In genomic region chr2:95026471-95027368, GRCh38 we compare ENCODE assay signal across 9 cellular contexts. TPM values are rescaled to one million over a fixed set of nuclear protein-coding genes. Genes with fewer than 3 reads are reported as not detected.
A peak's percentile ranks its signal among the peaks of the same experiment; 100 is the strongest.
DNase-seq lines count a peak whose midpoint lies in the region; ATAC-seq and TF ChIP-seq lines count a peak whose summit lies in the region.
"Had no signal": no experiment of that assay in that cellular context is flagged by ENCODE, and none has a peak within 500 bp of the region (broad histone marks: within the 10 kb centered on the region; RNA-seq: fewer than 3 reads in every experiment).

No MANE protein-coding gene starts in this region.

- WGBS in hepatocyte (ENCODE audit: low lambda C conversion rate, missing lambda C conversion rate) = 57% methylated on average over 33 of the region's 47 CpGs

- ATAC-seq in GM21423 (IDR thresholded peaks at IDR 0.05; ENCODE audit: unreplicated experiment) (no peak), GM21723 (IDR thresholded peaks at IDR 0.05; ENCODE audit: unreplicated experiment) (no peak), GM18858 (IDR thresholded peaks at IDR 0.05; ENCODE audit: unreplicated experiment) (no peak)
- ATAC-seq: HCT116 had no signal

- H3K9me2 ChIP-seq in hepatocyte (replicated peaks; ENCODE audit: insufficient read depth) = no peaks in the 10 kb centered on the region

- H3K4me3 ChIP-seq in Jurkat, Clone E6-1 (ENCODE audit: low read length) = peak overlapping the region; percentile 77
- H3K4me3 ChIP-seq in hepatocyte = no peak overlapping the region
- H3K4me3 ChIP-seq: SJSA1 had no signal

- no peaks in the 10 kb centered on the region for H4K20me1 ChIP-seq in hepatocyte (ENCODE audit: insufficient read depth, poor library complexity, severe bottlenecking)

- no peaks in the 10 kb centered on the region for H3K79me2 ChIP-seq in hepatocyte

- H3K9me3 ChIP-seq in hepatocyte (ENCODE audit: low read depth) = no peaks in the 10 kb centered on the region
- H3K9me3 ChIP-seq: SJSA1 had no signal

- peak overlapping the region; percentile 59 for H3K4me2 ChIP-seq in hepatocyte

- H3K4me1 ChIP-seq in hepatocyte (ENCODE audit: insufficient read depth) = no peaks in the 10 kb centered on the region
- H3K4me1 ChIP-seq: SJSA1 had no signal

- H2AFZ ChIP-seq in hepatocyte = no peak overlapping the region

- no peaks in the 10 kb centered on the region for H3K36me3 ChIP-seq in hepatocyte (replicated peaks; ENCODE audit: insufficient read depth, low read depth)
- H3K36me3 ChIP-seq: SJSA1 had no signal

- no peak for TF ChIP-seq CTCF in hepatocyte (IDR thresholded peaks at IDR 0.05; ENCODE audit: poor library complexity)

- H3K27me3 ChIP-seq in hepatocyte = peaks cover 37% of the 10 kb centered on the region

- no peak for DNase-seq in Jurkat, Clone E6-1 (ENCODE audit: low read depth, low spot score)
- peak; percentile 53 to 61 for DNase-seq in activated T-cell treated with anti-CD3 and anti-CD28 coated beads, Interleukin-2, amount 50 U/mL, for 48 hours
- no peak for DNase-seq in hepatocyte (ENCODE audit: low spot score)
- peak; percentile 37 for DNase-seq in stimulated activated CD4-positive, alpha-beta T cell treated with anti-CD3 and anti-CD28 coated beads, Interleukin-4, amount 100 ng/mL, for 24 hours

- no peak overlapping the region for H3K27ac ChIP-seq in hepatocyte
- H3K27ac ChIP-seq: SJSA1 had no signal

RNA-seq across cellular contexts. Expression of gene MAL, which starts 1.2 kb away (rescaled TPM):
- 22.0 TPM for polyA plus RNA-seq in Jurkat, Clone E6-1 (2012; ENCODE audit: insufficient read depth, insufficient read length)
- 1.4 TPM in 1 of 2 replicates, not detected in the other for total RNA-seq in hepatocyte
- polyA plus RNA-seq in hepatocyte = not detected in 2 replicates
- total RNA-seq: SJSA1 had no signal

Comparison
In these comparisons a context has a peak if more than half of its experiments do, and no peak if none do; other contexts are left out.
1. DNase-seq: peak in activated T-cell treated with anti-CD3 and anti-CD28 coated beads, Interleukin-2, amount 50 U/mL, for 48 hours (2 of 2) and stimulated activated CD4-positive, alpha-beta T cell treated with anti-CD3 and anti-CD28 coated beads, Interleukin-4, amount 100 ng/mL, for 24 hours (single experiment); none in Jurkat, Clone E6-1 (single experiment) and hepatocyte (single experiment).